27 cellular contexts compared by ENCODE assay signal in genomic region chr4:71258323-71258722, GRCh38.
"Had no signal": no experiment of that assay in that cellular context is flagged by ENCODE, and none has a peak within 500 bp of the region (broad histone marks: within the 10 kb centered on the region; RNA-seq: fewer than 3 reads in every experiment).

No MANE protein-coding gene starts in this region.

- H3K27ac Mint-ChIP-seq: naive thymus-derived CD8-positive, alpha-beta T cell; nephron progenitor cell; stimulated activated effector memory CD8-positive, alpha-beta T cell treated with anti-CD3 and anti-CD28 coated beads, Interleukin-12 subunit alpha, Interleukin-12 subunit beta, amount 100 ng/mL, for 72 hours had no signal

- ATAC-seq: naive thymus-derived CD8-positive, alpha-beta T cell; sciatic nerve; stimulated activated effector memory CD8-positive, alpha-beta T cell treated with anti-CD3 and anti-CD28 coated beads, Interleukin-12 subunit alpha, Interleukin-12 subunit beta, amount 100 ng/mL, for 72 hours had no signal

- H3K27me3 ChIP-seq: esophagus squamous epithelium, ovary, tibial nerve, upper lobe of left lung had no signal

- H3K9me3 Mint-ChIP-seq: dendritic cell treated with granulocyte-macrophage colony-stimulating factor and Interleukin-4, amounts not matched to agents 40 ng/mL and 50 ng/mL, for 4 days; naive thymus-derived CD8-positive, alpha-beta T cell; nephron progenitor cell; stimulated activated effector memory CD8-positive, alpha-beta T cell treated with anti-CD3 and anti-CD28 coated beads, Interleukin-12 subunit alpha, Interleukin-12 subunit beta, amount 100 ng/mL, for 72 hours had no signal

- DNase-seq: central memory CD4-positive, alpha-beta T cell; effector memory CD4-positive, alpha-beta T cell; erythroblast; esophagus squamous epithelium; kidney; mesenchymal stem cell; midbrain; naive thymus-derived CD8-positive, alpha-beta T cell; nephron progenitor cell; nucleus accumbens; ovary; posterior cingulate gyrus; retina; stimulated activated CD4-positive, alpha-beta T cell treated with anti-CD3 and anti-CD28 coated beads, Interleukin-2, amount 100 ng/mL, for 24 hours; stimulated activated CD4-positive, alpha-beta T cell treated with anti-CD3 and anti-CD28 coated beads, Interleukin-4, amount 100 ng/mL, for 24 hours; stimulated activated naive CD4-positive, alpha-beta T cell treated with Interleukin-2 at 50 U/mL for 16 hours; substantia nigra; upper lobe of left lung had no signal

- H3K27ac ChIP-seq: esophagus squamous epithelium, ovary, thoracic aorta, upper lobe of left lung had no signal

- H3K4me3 Mint-ChIP-seq: dendritic cell treated with granulocyte-macrophage colony-stimulating factor and Interleukin-4, amounts not matched to agents 40 ng/mL and 50 ng/mL, for 4 days; naive thymus-derived CD8-positive, alpha-beta T cell; nephron progenitor cell; stimulated activated effector memory CD8-positive, alpha-beta T cell treated with anti-CD3 and anti-CD28 coated beads, Interleukin-12 subunit alpha, Interleukin-12 subunit beta, amount 100 ng/mL, for 72 hours had no signal

- H3K36me3 ChIP-seq: esophagus squamous epithelium, ovary, thoracic aorta, tibial nerve, upper lobe of left lung had no signal

- H3K9me3 ChIP-seq: esophagus squamous epithelium, ovary, thoracic aorta, tibial nerve, upper lobe of left lung had no signal

- FAIRE-seq: bronchial epithelial cell, colon, frontal cortex, kidney, urothelium cell line had no signal

- H3K4me3 ChIP-seq: esophagus squamous epithelium, ovary, thoracic aorta, tibial nerve, upper lobe of left lung had no signal

- H3K27me3 Mint-ChIP-seq: dendritic cell treated with granulocyte-macrophage colony-stimulating factor and Interleukin-4, amounts not matched to agents 40 ng/mL and 50 ng/mL, for 4 days had no signal
